ENCODE assay signal across 1 cellular context in the genomic region with DNA sequence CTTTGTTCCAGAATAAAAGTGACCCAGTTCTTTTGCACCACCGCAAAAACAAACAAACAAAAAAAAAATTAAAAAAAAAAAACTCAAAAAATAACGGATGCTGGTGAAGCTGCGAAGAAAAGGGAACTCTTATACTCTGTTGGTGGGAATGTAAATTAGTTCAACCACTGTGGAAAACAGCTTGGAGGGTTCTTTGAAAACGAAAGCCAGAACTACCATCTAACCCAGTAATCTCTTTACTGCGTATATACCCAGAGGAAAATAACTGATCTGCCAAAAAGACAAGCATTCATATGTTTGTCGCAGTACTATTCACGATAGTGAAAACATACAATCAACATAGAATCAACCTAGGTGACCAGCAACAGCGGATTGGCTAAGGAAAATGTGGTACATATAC.
TF ChIP-seq lines count a peak whose summit lies in the region.

No MANE protein-coding gene starts in this region.

TF ChIP-seq in H1, 55 proteins besides CTCF, POLR2A, EP300 and RAD21:
- TF ChIP-seq, protein P1, sequence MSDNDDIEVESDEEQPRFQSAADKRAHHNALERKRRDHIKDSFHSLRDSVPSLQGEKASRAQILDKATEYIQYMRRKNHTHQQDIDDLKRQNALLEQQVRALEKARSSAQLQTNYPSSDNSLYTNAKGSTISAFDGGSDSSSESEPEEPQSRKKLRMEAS (IDR thresholded peaks at IDR 0.05), result no peak
- TF ChIP-seq PHF8 (conservative IDR thresholded peaks at IDR 0.05; ENCODE audit: low read depth, low read length) (no peak), SIRT6 (IDR thresholded peaks at IDR 0.05; ENCODE audit: low read length) (no peak), CEBPB (IDR thresholded peaks at IDR 0.05; ENCODE audit: low read depth, low read length) (no peak), FOSL1 (IDR thresholded peaks at IDR 0.05; ENCODE audit: insufficient read depth, low read depth, low read length) (no peak)
